8 cellular contexts compared by ENCODE assay signal in the genomic region with DNA sequence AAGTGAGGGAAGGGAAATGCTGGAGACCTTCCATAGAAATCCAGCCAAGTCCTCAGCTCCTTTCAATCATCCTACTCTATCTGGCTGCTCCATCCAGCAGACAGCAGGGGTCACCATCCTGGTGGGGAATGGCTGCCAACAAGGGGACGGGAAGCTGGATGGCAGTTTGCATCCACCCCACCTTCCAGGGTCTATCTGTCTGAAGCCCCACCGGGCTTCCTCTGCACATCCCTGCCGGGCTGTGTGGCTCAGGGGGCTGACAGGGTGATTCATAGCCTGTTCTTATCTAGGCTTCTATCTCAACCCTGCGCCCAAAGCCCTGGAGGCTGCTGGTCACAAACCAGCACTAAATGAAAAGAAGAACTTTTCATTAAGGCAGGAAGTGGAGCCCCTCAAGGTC. TPM values are rescaled to one million over a fixed set of nuclear protein-coding genes. Genes with fewer than 3 reads are reported as not detected.
A peak's percentile ranks its signal among the peaks of the same experiment; 100 is the strongest.
DNase-seq lines count a peak whose midpoint lies in the region; ATAC-seq and TF ChIP-seq lines count a peak whose summit lies in the region.

No MANE protein-coding gene starts in this region.

- H3K27me3 ChIP-seq in heart right ventricle (peaks cover 0 to 20% (median 0%) of the 10 kb centered on the region in 7 donors), GM23248 (replicated peaks; ENCODE audit: insufficient read depth) (no peaks in the 10 kb centered on the region)

- no peak overlapping the region for H2AFZ ChIP-seq in GM23248

- H3K9me3 ChIP-seq in heart right ventricle (no peaks in the 10 kb centered on the region), GM23248 (ENCODE audit: low read depth) (no peaks in the 10 kb centered on the region)

- peak in 2 of 9 donors; percentile 16 to 20 for TF ChIP-seq CTCF in heart right ventricle (IDR thresholded peaks at IDR 0.05)

- no peaks in the 10 kb centered on the region for H3K79me2 ChIP-seq in GM23248 (ENCODE audit: insufficient read depth)

- H3K27ac ChIP-seq in heart right ventricle = peak overlapping the region in 3 of 10 donors; percentile 27 to 72 (median 51)
- H3K27ac ChIP-seq in GM23248 = no peak overlapping the region

- no peak overlapping the region for H3K4me2 ChIP-seq in GM23248 (ENCODE audit: unreplicated experiment)

- ATAC-seq in heart right ventricle (peak in 2 of 8 donors; percentile 12 to 31), Right ventricle myocardium superior (ENCODE audit: poor library complexity) (no peak), sciatic nerve (peak; percentile 7), GM18907 (IDR thresholded peaks at IDR 0.05; ENCODE audit: unreplicated experiment) (no peak)

- no peaks in the 10 kb centered on the region for H3K9me2 ChIP-seq in GM23248 (ENCODE audit: insufficient read depth)

- no peaks in the 10 kb centered on the region for H4K20me1 ChIP-seq in GM23248 (ENCODE audit: insufficient read depth)

- DNase-seq in heart right ventricle (no peak), Right ventricle myocardium superior (no peak), globus pallidus (ENCODE audit: low spot score) (peak; percentile 47), sciatic nerve (ENCODE audit: low spot score) (no peak), GM23248 (no peak)
- peak; percentile 47 for DNase-seq in activated T-cell treated with anti-CD3 and anti-CD28 coated beads, Interleukin-2, amount 50 U/mL, for 24 hours
- DNase-seq in stimulated activated CD4-positive, alpha-beta T cell treated with anti-CD3 and anti-CD28 coated beads, Interleukin-12 subunit alpha, Interleukin-12 subunit beta, amount 100 ng/mL, for 4 hours = no peak

- peak overlapping the region; percentile 79 for H3K27ac Mint-ChIP-seq in activated T-cell treated with anti-CD3 and anti-CD28 coated beads, Interleukin-2, amount 50 U/mL, for 24 hours

- H3F3A ChIP-seq in GM23248 (ENCODE audit: insufficient read depth) = peaks cover 9% of the 10 kb centered on the region

- H3K4me1 ChIP-seq in heart right ventricle (peaks cover 5 to 20% (median 12%) of the 10 kb centered on the region in 9 donors), GM23248 (ENCODE audit: insufficient read depth) (peaks cover 3% of the 10 kb centered on the region)

- intact Hi-C loops in heart right ventricle (cut with DNase I) = loop anchor here in 2 of 10 donors (10.0 kb wide), 1 partner anchor 115 kb away; no protein-coding TSS in a partner anchor
- intact Hi-C loops in Right ventricle myocardium superior (cut with DNase I) = loop anchor here (10.0 kb wide), 1 partner anchor 115 kb away; no protein-coding TSS in a partner anchor
- intact Hi-C loops in sciatic nerve (cut with DNase I) = no loop called here

- peak overlapping the region; percentile 81 for H3K4me3 Mint-ChIP-seq in activated T-cell treated with anti-CD3 and anti-CD28 coated beads, Interleukin-2, amount 50 U/mL, for 24 hours

- H3K4me3 ChIP-seq in heart right ventricle = peak overlapping the region in 9 of 10 donors; percentile 49 to 82 (median 72)
- no peak overlapping the region for H3K4me3 ChIP-seq in GM23248

- WGBS in heart right ventricle, 2 donors = 14 to 23% methylated on average over 4 of the region's 4 CpGs
- 62 to 67% methylated on average over 4 of the region's 4 CpGs for WGBS in GM23248 (ENCODE audit: low coverage in 1 of 2, low lambda C conversion rate in 2 of 2, missing lambda C conversion rate in 2 of 2), 2 experiments

- no peaks in the 10 kb centered on the region for H3K27me3 Mint-ChIP-seq in activated T-cell treated with anti-CD3 and anti-CD28 coated beads, Interleukin-2, amount 50 U/mL, for 24 hours

- no peaks in the 10 kb centered on the region for H3K36me3 Mint-ChIP-seq in activated T-cell treated with anti-CD3 and anti-CD28 coated beads, Interleukin-2, amount 50 U/mL, for 24 hours (ENCODE audit: low read depth)

- peaks cover 45% of the 10 kb centered on the region for H3K4me1 Mint-ChIP-seq in activated T-cell treated with anti-CD3 and anti-CD28 coated beads, Interleukin-2, amount 50 U/mL, for 24 hours (ENCODE audit: low read depth)

- H3K9me3 Mint-ChIP-seq in activated T-cell treated with anti-CD3 and anti-CD28 coated beads, Interleukin-2, amount 50 U/mL, for 24 hours = no peaks in the 10 kb centered on the region

- in situ Hi-C loops in GM23248 (cut with MboI) = loop anchor here (10.0 kb wide), 1 partner anchor 65 kb away; no protein-coding TSS in a partner anchor

- H3K36me3 ChIP-seq in heart right ventricle (no peaks in the 10 kb centered on the region), GM23248 (ENCODE audit: low read depth) (no peaks in the 10 kb centered on the region)

- H3K9ac ChIP-seq in GM23248 = no peak overlapping the region

RNA-seq across cellular contexts. Expression of gene SYTL2, which starts 1.1 kb away (rescaled TPM):
- total RNA-seq in heart right ventricle (10 to 100 TPM in 1 of 10 donors, 1 to 10 TPM in 9; 3.5 to 16.1 (median 5.3) TPM), Right ventricle myocardium superior (4.0 TPM), sciatic nerve (24.6 TPM)
- polyA plus RNA-seq in heart right ventricle (1 to 10 TPM; 2.9 to 5.3 TPM), GM23248 (2016; fragmentation: Nextera tagmentation; extraction: Ambion mirVana) (3.5 TPM in 2 replicates)
- 3.3 and 5.3 TPM in 2 replicates for total RNA-seq in GM23248 (2014; rRNA removed; shearing (Covaris generic))

RNA-seq across cellular contexts. Expression of gene CCDC83, which starts 45.3 kb away (rescaled TPM):
- total RNA-seq in heart right ventricle (not detected), Right ventricle myocardium superior (not detected), sciatic nerve (not detected)
- polyA plus RNA-seq in heart right ventricle (not detected), GM23248 (2016; fragmentation: Nextera tagmentation; extraction: Ambion mirVana) (not detected in 2 replicates)
- not detected in 2 replicates for total RNA-seq in GM23248 (2014; rRNA removed; shearing (Covaris generic))

Comparison
In these comparisons a context has a peak if more than half of its experiments do, and no peak if none do; other contexts are left out.
1. DNase-seq: peak in activated T-cell treated with anti-CD3 and anti-CD28 coated beads, Interleukin-2, amount 50 U/mL, for 24 hours (single experiment) and globus pallidus (single experiment); none in heart right ventricle (0 of 2), Right ventricle myocardium superior (single experiment), sciatic nerve (single experiment), GM23248 (single experiment) and stimulated activated CD4-positive, alpha-beta T cell treated with anti-CD3 and anti-CD28 coated beads, Interleukin-12 subunit alpha, Interleukin-12 subunit beta, amount 100 ng/mL, for 4 hours (single experiment).